Comparison of ENCODE assay signal across 1 cellular context in the genomic region with DNA sequence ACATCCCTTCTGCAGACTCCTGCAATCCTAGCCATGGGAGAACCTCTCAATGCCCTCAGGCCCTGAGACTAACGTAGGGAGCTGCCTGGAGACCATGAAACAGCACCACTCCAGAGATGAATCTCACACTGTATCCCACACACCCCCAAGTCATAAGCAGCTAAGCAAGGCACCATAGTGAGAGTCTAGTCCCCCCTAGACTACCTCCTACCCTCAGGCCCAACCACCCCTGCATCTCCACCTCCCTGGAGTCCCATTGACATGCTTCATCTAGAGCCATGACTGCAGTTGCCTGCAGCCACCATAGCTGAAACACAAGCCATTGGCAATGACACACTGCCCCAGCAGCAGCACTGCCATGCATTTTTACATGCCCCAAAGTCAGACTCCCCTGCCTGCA.
TF ChIP-seq lines count a peak whose summit lies in the region.

No MANE protein-coding gene starts in this region.

TF ChIP-seq in H1, 55 proteins besides CTCF, POLR2A, EP300 and RAD21:
- TF ChIP-seq SRF (IDR thresholded peaks at IDR 0.05; ENCODE audit: low read depth, low read length) (no peak), EZH2 (IDR thresholded peaks at IDR 0.05; ENCODE audit: low read depth, low read length, severe bottlenecking) (no peak), BRCA1 (IDR thresholded peaks at IDR 0.05; ENCODE audit: low read depth, low read length) (no peak), JUN (IDR thresholded peaks at IDR 0.05; ENCODE audit: low read depth, low read length) (no peak), NANOG (IDR thresholded peaks at IDR 0.05; ENCODE audit: insufficient read depth, low read depth, low read length, poor library complexity, severe bottlenecking) (no peak), SP1 (IDR thresholded peaks at IDR 0.05; ENCODE audit: low read depth, low read length) (no peak), CEBPB (IDR thresholded peaks at IDR 0.05; ENCODE audit: low read depth, low read length) (no peak)
TF ChIP-seq in H1: peak in this region for 0.
